ENCODE assay signal across 1 cellular context in genomic region chr7:43761919-43762318, GRCh38.
TF ChIP-seq lines count a peak whose summit lies in the region.

No MANE protein-coding gene starts in this region.

TF ChIP-seq in HepG2, 621 proteins besides CTCF, POLR2A, EP300 and RAD21:
- TF ChIP-seq FOXP1 (IDR thresholded peaks at IDR 0.05): no peak
- no peak for TF ChIP-seq FOXP1 (CRISPR knock-in tag; IDR thresholded peaks at IDR 0.05)
- no peak for TF ChIP-seq THAP11 (CRISPR knock-in tag; IDR thresholded peaks at IDR 0.05)
- TF ChIP-seq, protein P1, sequence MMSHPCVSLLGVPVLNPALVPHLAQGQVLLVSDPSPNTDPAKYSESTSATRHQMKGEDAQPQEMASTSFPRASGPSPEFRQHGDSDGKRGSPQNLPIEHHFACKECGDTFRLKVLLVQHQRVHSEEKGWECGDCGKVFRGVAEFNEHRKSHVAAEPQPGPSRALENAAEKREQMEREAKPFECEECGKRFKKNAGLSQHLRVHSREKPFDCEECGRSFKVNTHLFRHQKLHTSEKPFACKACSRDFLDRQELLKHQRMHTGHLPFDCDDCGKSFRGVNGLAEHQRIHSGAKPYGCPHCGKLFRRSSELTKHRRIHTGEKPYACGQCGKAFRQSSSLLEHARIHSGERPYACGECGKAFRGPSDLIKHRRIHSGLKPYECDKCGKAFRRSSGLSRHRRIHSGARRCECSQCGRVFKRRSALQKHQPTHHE (CRISPR knock-in tag; IDR thresholded peaks at IDR 0.05; ENCODE audit: borderline replicate concordance): no peak
- no peak for TF ChIP-seq ZNF460 (CRISPR knock-in tag; IDR thresholded peaks at IDR 0.05; ENCODE audit: borderline replicate concordance)
- TF ChIP-seq NFIB (CRISPR knock-in tag; IDR thresholded peaks at IDR 0.05; ENCODE audit: borderline replicate concordance): no peak
- TF ChIP-seq, protein P2, sequence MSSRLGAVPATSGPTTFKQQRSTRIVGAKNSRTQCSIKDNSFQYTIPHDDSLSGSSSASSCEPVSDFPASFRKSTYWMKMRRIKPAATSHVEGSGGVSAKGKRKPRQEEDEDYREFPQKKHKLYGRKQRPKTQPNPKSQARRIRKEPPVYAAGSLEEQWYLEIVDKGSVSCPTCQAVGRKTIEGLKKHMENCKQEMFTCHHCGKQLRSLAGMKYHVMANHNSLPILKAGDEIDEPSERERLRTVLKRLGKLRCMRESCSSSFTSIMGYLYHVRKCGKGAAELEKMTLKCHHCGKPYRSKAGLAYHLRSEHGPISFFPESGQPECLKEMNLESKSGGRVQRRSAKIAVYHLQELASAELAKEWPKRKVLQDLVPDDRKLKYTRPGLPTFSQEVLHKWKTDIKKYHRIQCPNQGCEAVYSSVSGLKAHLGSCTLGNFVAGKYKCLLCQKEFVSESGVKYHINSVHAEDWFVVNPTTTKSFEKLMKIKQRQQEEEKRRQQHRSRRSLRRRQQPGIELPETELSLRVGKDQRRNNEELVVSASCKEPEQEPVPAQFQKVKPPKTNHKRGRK (CRISPR knock-in tag; IDR thresholded peaks at IDR 0.05): no peak
- no peak for TF ChIP-seq RFXAP (CRISPR knock-in tag; IDR thresholded peaks at IDR 0.05; ENCODE audit: borderline replicate concordance)
